Comparison of ENCODE assay signal across 24 cellular contexts in the genomic region with DNA sequence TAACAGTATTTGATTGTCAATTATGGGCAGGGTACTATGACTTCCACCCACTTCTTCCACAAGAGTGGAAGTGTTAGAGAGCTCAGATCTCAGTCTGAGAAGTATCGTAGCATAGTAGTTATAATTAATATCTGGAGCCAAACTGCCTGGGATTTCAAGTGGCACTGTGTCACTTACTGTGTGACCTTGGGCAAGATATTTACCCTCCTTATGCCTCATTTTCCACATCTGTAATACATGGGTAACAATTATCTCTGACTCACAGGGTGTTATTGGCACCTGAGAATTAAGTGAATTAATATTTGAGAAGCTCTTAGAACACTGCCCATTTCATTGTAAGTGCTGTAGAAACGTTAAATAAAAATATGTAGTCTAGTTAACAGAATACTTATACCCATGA.
"Had no signal": no experiment of that assay in that cellular context is flagged by ENCODE, and none has a peak within 500 bp of the region (broad histone marks: within the 10 kb centered on the region; RNA-seq: fewer than 3 reads in every experiment).

No MANE protein-coding gene starts in this region.

- H3K9me3 ChIP-seq: ovary, prostate gland, suprapubic skin, thoracic aorta had no signal

- H3K36me3 ChIP-seq: ovary, prostate gland, thoracic aorta had no signal

- DNase-seq: islet precursor cell; lower lobe of right lung; mammary epithelial cell; mesenchymal stem cell; naive thymus-derived CD8-positive, alpha-beta T cell; ovary; posterior cingulate gyrus; retina; right cardiac atrium; stimulated activated CD4-positive, alpha-beta T cell treated with anti-CD3 and anti-CD28 coated beads, Interleukin-12 subunit alpha, Interleukin-12 subunit beta, amount 100 ng/mL, for 4 hours; stimulated activated CD4-positive, alpha-beta T cell treated with anti-CD3 and anti-CD28 coated beads, Interleukin-15, amount 100 ng/mL, for 24 hours; stimulated activated CD4-positive, alpha-beta T cell treated with anti-CD3 and anti-CD28 coated beads, Interleukin-2, amount 100 ng/mL, for 24 hours; stimulated activated CD4-positive, alpha-beta T cell treated with anti-CD3 and anti-CD28 coated beads, Interleukin-4, amount 100 ng/mL, for 1 hour; stimulated activated naive CD4-positive, alpha-beta T cell; tibial artery; trophoblast cell; upper lobe of right lung had no signal

- H3K4me2 ChIP-seq: hepatocyte had no signal

- ATAC-seq: lower lobe of right lung; naive thymus-derived CD8-positive, alpha-beta T cell; right cardiac atrium; sciatic nerve; upper lobe of right lung had no signal

- H3K4me3 ChIP-seq: hepatocyte, lower lobe of right lung, ovary, prostate gland, skin epidermis, suprapubic skin, thoracic aorta, tibial artery, upper lobe of right lung had no signal

- H3K27me3 ChIP-seq: hepatocyte, ovary, suprapubic skin, tibial artery, upper lobe of right lung had no signal

- H3K4me1 ChIP-seq: lower lobe of right lung, prostate gland had no signal

- H2AFZ ChIP-seq: hepatocyte had no signal

- H3K27ac ChIP-seq: hepatocyte, lower lobe of right lung, ovary, prostate gland, skin epidermis, suprapubic skin, thoracic aorta, tibial artery, upper lobe of right lung had no signal

- FAIRE-seq: urothelium cell line had no signal
